8 cellular contexts compared by ENCODE assay signal in genomic region chr11:69670158-69670845, GRCh38. TPM values are rescaled to one million over a fixed set of nuclear protein-coding genes. Genes with fewer than 3 reads are reported as not detected.
DNase-seq lines count a peak whose midpoint lies in the region; ATAC-seq, FAIRE-seq and TF ChIP-seq lines count a peak whose summit lies in the region.

No MANE protein-coding gene starts in this region.

- TF ChIP-seq POLR2A in GM18505 (IDR thresholded peaks at IDR 0.05; ENCODE audit: borderline replicate concordance, extremely low read depth, insufficient read depth, insufficient read length): no peak

- CTCF ChIA-PET in activated B cell treated with CpG ODN at 0.5 μM for 24 hours (lab: Charles Lee): interaction anchor here (0.6 to 2.4 kb wide), 14 partner anchors 8 to 944 kb away, joined by 3 to 17 read pairs (median 3); no protein-coding TSS in a partner anchor

- FAIRE-seq in GM19239 (lab: Jason Lieb, UNC): peak; percentile 84

- ATAC-seq in activated B cell treated with CpG ODN at 0.5 μM for 24 hours (ENCODE audit: low read depth): peak; percentile 31
- no peak for ATAC-seq in central memory CD8-positive, alpha-beta T cell (replicated peaks; ENCODE audit: extremely low read depth, poor library complexity, severe bottlenecking)
- peak; percentile 54 for ATAC-seq in left colon
- no peak for ATAC-seq in GM18505 (IDR thresholded peaks at IDR 0.05; ENCODE audit: unreplicated experiment)

- peak; percentile 27 for TF ChIP-seq CTCF in activated B cell treated with CpG ODN at 0.5 μM for 24 hours (IDR thresholded peaks at IDR 0.05)

- H3K36me3 Mint-ChIP-seq in activated B cell treated with CpG ODN at 0.5 μM for 24 hours (ENCODE audit: low read depth): peaks cover 69% of the 10 kb centered on the region
- peaks cover 29% of the 10 kb centered on the region for H3K36me3 Mint-ChIP-seq in central memory CD8-positive, alpha-beta T cell (ENCODE audit: insufficient read depth)

- intact Hi-C loops in activated B cell treated with CpG ODN at 0.5 μM for 24 hours (cut with micrococcal nuclease) (loop anchor here (1.0 to 10.0 kb wide), 3 partner anchors 569 to 1774 kb away; partner anchors contain the start of genes CPT1A and DHCR7), left colon (cut with DNase I, micrococcal nuclease) (no loop called here)

- in situ Hi-C loops in ACHN (cut with HindIII; ENCODE audit: low pct_ligation_motif_present, low pct_unique_long_range_greater_than_20kb, low sequenced_read_pairs): loop anchor here (25.0 kb wide), 1 partner anchor 558 kb away; no protein-coding TSS in a partner anchor

- peaks cover under 1% of the 10 kb centered on the region for H3K27me3 Mint-ChIP-seq in activated B cell treated with CpG ODN at 0.5 μM for 24 hours
- H3K27me3 Mint-ChIP-seq in central memory CD8-positive, alpha-beta T cell: no peaks in the 10 kb centered on the region

- no peaks in the 10 kb centered on the region for H3K9me3 Mint-ChIP-seq in activated B cell treated with CpG ODN at 0.5 μM for 24 hours
- no peaks in the 10 kb centered on the region for H3K9me3 Mint-ChIP-seq in central memory CD8-positive, alpha-beta T cell

- DNase-seq in ACHN (peak; percentile 68), GM19239 (ENCODE audit: insufficient read length, low spot score) (peak; percentile 90), NCI-H226 (peak; percentile 48), activated B cell treated with CpG ODN at 0.5 μM for 24 hours (peak; percentile 58), left colon (peak; percentile 68 to 84)
- peak; percentile 25 to 36 for DNase-seq in central memory CD8-positive, alpha-beta T cell (ENCODE audit: low spot score in 2 of 2)
- peak; percentile 61 to 66 for DNase-seq in stimulated activated CD4-positive, alpha-beta T cell treated with anti-CD3 and anti-CD28 coated beads, Interleukin-2, amount 100 ng/mL, for 48 hours

- peak overlapping the region; percentile 24 for H3K4me3 Mint-ChIP-seq in activated B cell treated with CpG ODN at 0.5 μM for 24 hours
- no peak overlapping the region for H3K4me3 Mint-ChIP-seq in central memory CD8-positive, alpha-beta T cell

- peaks cover 28% of the 10 kb centered on the region for H3K4me1 Mint-ChIP-seq in activated B cell treated with CpG ODN at 0.5 μM for 24 hours
- H3K4me1 Mint-ChIP-seq in central memory CD8-positive, alpha-beta T cell: peaks cover 36% of the 10 kb centered on the region

- POLR2A ChIA-PET in activated B cell treated with CpG ODN at 0.5 μM for 24 hours (lab: Charles Lee): no interaction called here

- no peak overlapping the region for H3K27ac Mint-ChIP-seq in activated B cell treated with CpG ODN at 0.5 μM for 24 hours
- no peak overlapping the region for H3K27ac Mint-ChIP-seq in central memory CD8-positive, alpha-beta T cell (ENCODE audit: low read depth)

RNA-seq across cellular contexts. Expression of gene LTO1, which starts 4.9 kb away (rescaled TPM):
- total RNA-seq in activated B cell treated with CpG ODN at 0.5 μM for 24 hours: 46.3 and 52.5 TPM in 2 replicates
- total RNA-seq in left colon: 10 to 100 TPM; 21.2 to 21.7 TPM

RNA-seq across cellular contexts. Expression of gene CCND1, which starts 29.3 kb away (rescaled TPM):
- total RNA-seq in activated B cell treated with CpG ODN at 0.5 μM for 24 hours: 7.5 and 10.5 TPM in 2 replicates
- 10 to 100 TPM; 56.5 to 83.5 TPM for total RNA-seq in left colon

RNA-seq across cellular contexts. Expression of gene FGF19, which starts 33.5 kb away (rescaled TPM):
- total RNA-seq in activated B cell treated with CpG ODN at 0.5 μM for 24 hours: not detected in 2 replicates
- not detected for total RNA-seq in left colon

Comparison
In these comparisons a context has a peak if more than half of its experiments do, and no peak if none do; other contexts are left out.
1. DNase-seq: peak in every context shown above with its lines; median percentile 90 in GM19239; 76 in left colon; 68 in ACHN; 64 in stimulated activated CD4-positive, alpha-beta T cell treated with anti-CD3 and anti-CD28 coated beads, Interleukin-2, amount 100 ng/mL, for 48 hours; 58 in activated B cell treated with CpG ODN at 0.5 μM for 24 hours; 48 in NCI-H226; 30 in central memory CD8-positive, alpha-beta T cell.
2. ATAC-seq: peak in activated B cell treated with CpG ODN at 0.5 μM for 24 hours (single experiment) and left colon (single experiment); none in central memory CD8-positive, alpha-beta T cell (single experiment) and GM18505 (single experiment).